In genomic region chr3:65170357-65171090, GRCh38 we compare ENCODE assay signal across 8 cellular contexts.
DNase-seq lines count a peak whose midpoint lies in the region; ATAC-seq and TF ChIP-seq lines count a peak whose summit lies in the region.

No MANE protein-coding gene starts in this region.

- no peaks in the 10 kb centered on the region for H3K9me2 ChIP-seq in SK-N-SH

- H3K4me3 ChIP-seq in SK-N-SH (ENCODE audit: low read depth in 2 of 2, low read length in 1 of 2) (no peak overlapping the region), prostate gland (no peak overlapping the region)

- intact Hi-C loops in head of caudate nucleus (cut with DNase I): no loop called here
- intact Hi-C loops in prostate gland (cut with DNase I): loop anchor here (10.0 kb wide), 2 partner anchors 486 to 636 kb away; partner anchors contain the start of gene ADAMTS9

- WGBS in SK-N-SH (ENCODE audit: low lambda C conversion rate): 48% methylated on average over 12 of the region's 12 CpGs
- 33% methylated on average over 12 of the region's 12 CpGs for WGBS in prostate gland

- CTCF ChIA-PET in SK-N-SH (lab: Yijun Ruan, JAX): interaction anchor here (0.7 to 2.9 kb wide), 43 partner anchors 10 to 1138 kb away, joined by 3 to 22 read pairs (median 4); partner anchors contain the start of gene ADAMTS9

- no peak overlapping the region for H2AFZ ChIP-seq in SK-N-SH (ENCODE audit: low read depth)

- H3K27ac ChIP-seq in SK-N-SH (ENCODE audit: low read depth in 2 of 2, low read length in 1 of 2) (peak overlapping the region in 1 of 2 experiments; percentile 86; a peak in 2 of 4 replicates), prostate gland (no peak overlapping the region)

- no peak for ATAC-seq in HG03280 (IDR thresholded peaks at IDR 0.05; ENCODE audit: unreplicated experiment)

- H3K27me3 ChIP-seq in SK-N-SH (ENCODE audit: insufficient read depth) (no peaks in the 10 kb centered on the region), prostate gland (replicated peaks; ENCODE audit: insufficient read depth) (no peaks in the 10 kb centered on the region)

- no peaks in the 10 kb centered on the region for H3F3A ChIP-seq in SK-N-SH (replicated peaks; ENCODE audit: insufficient read depth)

- DNase-seq in GM04503 (ENCODE audit: low read depth) (peak; percentile 31), SK-N-SH (peak; percentile 43), head of caudate nucleus (peak in 36 of 42 donors; percentile 3 to 77 (median 38)), prostate gland (ENCODE audit: low spot score) (peak; percentile 24), NCI-H1417 treated with DMSO at 0.1 percent for 48 hours (lab: John Stamatoyannopoulos, UW) (no peak), NCI-H2081 treated with DMSO at 0.1 percent for 48 hours (lab: John Stamatoyannopoulos, UW) (no peak), T-helper 2 cell (no peak)

- TF ChIP-seq RAD21 in SK-N-SH (IDR thresholded peaks at IDR 0.05; ENCODE audit: low read length): peak; percentile 88

- H4K20me1 ChIP-seq in SK-N-SH (ENCODE audit: insufficient read depth): no peaks in the 10 kb centered on the region

- H3K9ac ChIP-seq in SK-N-SH: no peak overlapping the region

- peak; percentile 66 for TF ChIP-seq CTCF in SK-N-SH (IDR thresholded peaks at IDR 0.05)
- TF ChIP-seq CTCF in prostate gland (IDR thresholded peaks at IDR 0.05): peak in 3 of 4 experiments; percentile 11 to 29 (median 27)

- H3K4me2 ChIP-seq in SK-N-SH: no peak overlapping the region

- no peak for TF ChIP-seq POLR2A in prostate gland (IDR thresholded peaks at IDR 0.05)

- peaks cover 0 to 19% of the 10 kb centered on the region in 2 experiments; a peak in 2 of 4 replicates for H3K4me1 ChIP-seq in SK-N-SH (ENCODE audit: control insufficient read depth in 1 of 2, insufficient read depth in 2 of 2, low read depth in 1 of 2, low read length in 1 of 2)
- H3K4me1 ChIP-seq in prostate gland (replicated peaks): no peaks in the 10 kb centered on the region

- POLR2A ChIA-PET in SK-N-SH (lab: Yijun Ruan, JAX): interaction anchor here (1.1 to 1.4 kb wide), 3 partner anchors 31 to 482 kb away, joined by 4 to 5 read pairs (median 4); partner anchors contain the start of gene ADAMTS9

- H3K79me2 ChIP-seq in SK-N-SH (ENCODE audit: insufficient read depth): no peaks in the 10 kb centered on the region

- H3K9me3 ChIP-seq in SK-N-SH (no peaks in the 10 kb centered on the region), prostate gland (no peaks in the 10 kb centered on the region)

- H3K36me3 ChIP-seq in SK-N-SH (replicated peaks in 1 of 2; ENCODE audit: control insufficient read depth in 1 of 2, insufficient read depth in 2 of 2, low read length in 1 of 2): no peaks in the 10 kb centered on the region
- no peaks in the 10 kb centered on the region for H3K36me3 ChIP-seq in prostate gland

- TF ChIP-seq EP300 in SK-N-SH (IDR thresholded peaks at IDR 0.05; ENCODE audit: borderline replicate concordance in 1 of 2, low read depth in 1 of 2, low read length in 1 of 2): peak in 1 of 2 experiments; percentile 53; a peak in 1 of 4 replicates

TF ChIP-seq in SK-N-SH, 30 proteins besides CTCF, POLR2A, EP300 and RAD21 (continues in another document):
- TF ChIP-seq NRF1 (IDR thresholded peaks at IDR 0.05; ENCODE audit: low read depth, low read length) (no peak), FOSL2 (IDR thresholded peaks at IDR 0.05; ENCODE audit: borderline replicate concordance, low read depth) (no peak), TAF1 (IDR thresholded peaks at IDR 0.05; ENCODE audit: borderline replicate concordance, low read depth, low read length) (no peak), ELF1 (IDR thresholded peaks at IDR 0.05) (no peak), NFIC (IDR thresholded peaks at IDR 0.05; ENCODE audit: borderline replicate concordance) (peak; percentile 42; the same call in 1 of the 2 replicates), MXI1 (IDR thresholded peaks at IDR 0.05; ENCODE audit: low read depth, low read length) (no peak), FOXJ3 (CRISPR knock-in tag; IDR thresholded peaks at IDR 0.05) (no peak), TCF12 (IDR thresholded peaks at IDR 0.05) (no peak), MAX (IDR thresholded peaks at IDR 0.05; ENCODE audit: low read depth) (no peak), RCOR1 (IDR thresholded peaks at IDR 0.05; ENCODE audit: low read length) (0 out of 2 replicates have a peak, but pooled peaks have one; percentile 6), FOXM1 (IDR thresholded peaks at IDR 0.05; ENCODE audit: low read depth) (no peak), GABPA (IDR thresholded peaks at IDR 0.05; ENCODE audit: low read depth) (no peak), IRF3 (IDR thresholded peaks at IDR 0.05; ENCODE audit: low read depth, low read length) (no peak), YY1 (IDR thresholded peaks at IDR 0.05; ENCODE audit: low read depth) (no peak), MEF2A (IDR thresholded peaks at IDR 0.05; ENCODE audit: borderline replicate concordance, low read depth) (no peak), RFX5 (IDR thresholded peaks at IDR 0.05; ENCODE audit: low read length) (peak; percentile 25; the same call in 1 of the 2 replicates), USF2 (IDR thresholded peaks at IDR 0.05; ENCODE audit: borderline replicate concordance, low read depth, low read length) (no peak), EZH2phosphoT487 (IDR thresholded peaks at IDR 0.05; ENCODE audit: borderline replicate concordance, low read depth) (no peak), POLR2AphosphoS5 (IDR thresholded peaks at IDR 0.05; ENCODE audit: low read depth, low read length) (no peak), PBX3 (IDR thresholded peaks at IDR 0.05) (no peak; the same call in 1 of the 2 replicates), ZBTB33 (IDR thresholded peaks at IDR 0.05; ENCODE audit: borderline replicate concordance, low read depth) (no peak), GATA2 (CRISPR knock-in tag; IDR thresholded peaks at IDR 0.05) (no peak), SMC3 (IDR thresholded peaks at IDR 0.05; ENCODE audit: low read depth, low read length) (peak; percentile 64), TEAD4 (IDR thresholded peaks at IDR 0.05; ENCODE audit: borderline replicate concordance, insufficient read depth) (no peak), CHD2 (IDR thresholded peaks at IDR 0.05; ENCODE audit: low read length, partially characterized antibody) (peak; percentile 5)

Comparison
In these comparisons a context has a peak if more than half of its experiments do, and no peak if none do; other contexts are left out.
1. DNase-seq: peak in GM04503 (single experiment), SK-N-SH (single experiment), head of caudate nucleus (36 of 42) and prostate gland (single experiment); none in NCI-H1417 treated with DMSO at 0.1 percent for 48 hours (single experiment), NCI-H2081 treated with DMSO at 0.1 percent for 48 hours (single experiment) and T-helper 2 cell (0 of 5).